In the genomic region with DNA sequence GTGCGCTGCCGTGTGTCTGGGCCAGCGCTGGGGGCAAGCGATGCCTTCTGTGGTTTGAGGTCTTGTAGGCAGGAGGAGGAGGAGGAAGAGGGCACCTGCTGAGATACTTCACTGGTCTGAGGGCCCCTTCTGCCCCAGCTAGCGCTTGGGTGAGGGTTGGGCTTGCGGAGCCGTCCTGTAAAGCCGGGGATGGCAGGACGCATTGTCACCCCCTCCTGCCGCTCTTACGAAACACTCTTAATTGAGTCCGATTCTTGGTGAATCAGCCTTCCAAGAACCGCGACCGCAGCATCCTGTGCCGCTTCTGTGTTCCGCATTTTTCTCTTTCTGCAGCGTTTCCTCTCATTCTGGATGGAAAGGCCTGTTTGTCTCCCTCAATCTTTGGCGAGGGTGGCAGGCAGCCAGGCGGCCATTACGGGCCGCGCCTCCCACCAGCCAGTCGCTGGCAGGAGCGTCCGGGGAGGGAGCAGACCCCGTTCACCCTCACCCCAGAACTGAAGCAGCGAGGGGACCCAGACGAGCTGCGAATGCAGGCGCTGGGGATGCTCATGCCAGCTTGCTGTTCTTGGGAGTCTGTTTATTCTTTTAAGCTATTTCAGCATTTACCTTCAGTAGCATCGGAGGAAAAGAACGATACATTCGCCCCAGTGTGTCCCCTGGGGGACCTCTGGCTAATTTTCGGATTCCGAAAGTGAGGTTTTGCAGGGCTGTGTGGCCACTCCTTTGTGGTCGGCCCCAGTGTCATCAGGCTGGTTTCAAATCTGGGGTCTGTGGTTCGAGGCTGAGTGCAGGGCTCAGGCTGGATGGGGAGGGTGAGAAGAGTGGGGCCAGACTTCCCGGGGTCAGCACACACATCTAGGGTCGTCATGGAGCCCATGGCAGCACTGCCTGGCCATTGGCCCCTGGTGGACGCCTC, we compare ENCODE assay signal across 8 cellular contexts.
DNase-seq lines count a peak whose midpoint lies in the region; ATAC-seq and TF ChIP-seq lines count a peak whose summit lies in the region.

No MANE protein-coding gene starts in this region.

- H3K36me3 Mint-ChIP-seq in activated CD4-positive, alpha-beta T cell treated with anti-CD3 and anti-CD28 coated beads for 36 hours (ENCODE audit: low read depth), result peaks cover 10% of the 10 kb centered on the region

- H3K4me1 Mint-ChIP-seq in activated CD4-positive, alpha-beta T cell treated with anti-CD3 and anti-CD28 coated beads for 36 hours, result peaks cover 87% of the 10 kb centered on the region

- H3K4me3 Mint-ChIP-seq in activated CD4-positive, alpha-beta T cell treated with anti-CD3 and anti-CD28 coated beads for 36 hours, result peak overlapping the region; percentile 75

- peaks cover 83% of the 10 kb centered on the region for H3K4me1 ChIP-seq in lower lobe of right lung

- POLR2A ChIA-PET in activated CD4-positive, alpha-beta T cell treated with anti-CD3 and anti-CD28 coated beads for 36 hours (lab: Charles Lee), result interaction anchor here (0.6 to 2.0 kb wide), 2 partner anchors 9 to 36 kb away, joined by 3 to 19 read pairs; no protein-coding TSS in a partner anchor

- H3K27ac Mint-ChIP-seq in activated CD4-positive, alpha-beta T cell treated with anti-CD3 and anti-CD28 coated beads for 36 hours, result peak overlapping the region; percentile 95

- no peak for TF ChIP-seq CTCF in lower lobe of right lung (IDR thresholded peaks at IDR 0.05)

- CTCF ChIA-PET in activated CD4-positive, alpha-beta T cell treated with anti-CD3 and anti-CD28 coated beads for 36 hours (lab: Charles Lee), result interaction anchor here (0.6 to 2.6 kb wide), 7 partner anchors 8 to 127 kb away, joined by 3 to 8 read pairs (median 4); no protein-coding TSS in a partner anchor

- peak; percentile 45 for ATAC-seq in GM18861 (IDR thresholded peaks at IDR 0.05; ENCODE audit: unreplicated experiment)
- peak; percentile 89 for ATAC-seq in activated CD4-positive, alpha-beta T cell treated with anti-CD3 and anti-CD28 coated beads for 36 hours
- peak; percentile 81 to 84 for ATAC-seq in lower lobe of right lung

- H3K36me3 ChIP-seq in lower lobe of right lung, result no peaks in the 10 kb centered on the region

- H3K9me3 Mint-ChIP-seq in activated CD4-positive, alpha-beta T cell treated with anti-CD3 and anti-CD28 coated beads for 36 hours (ENCODE audit: low read depth), result no peaks in the 10 kb centered on the region

- intact Hi-C loops in activated CD4-positive, alpha-beta T cell treated with anti-CD3 and anti-CD28 coated beads for 36 hours (cut with DNase I, micrococcal nuclease), result loop anchor here (1.0 to 5.0 kb wide), 7 partner anchors 9 to 291 kb away; a partner anchor contains a TSS
- intact Hi-C loops in lower lobe of right lung (cut with DNase I), result no loop called here

- peak; percentile 97 for DNase-seq in HS-5 (ENCODE audit: low read depth)
- DNase-seq in activated CD4-positive, alpha-beta T cell treated with anti-CD3 and anti-CD28 coated beads for 36 hours, result peak; percentile 94
- DNase-seq in central memory CD4-positive, alpha-beta T cell, result peak; percentile 79
- peak; percentile 89 for DNase-seq in lower lobe of right lung
- DNase-seq in stimulated activated CD4-positive, alpha-beta T cell treated with anti-CD3 and anti-CD28 coated beads, Interleukin-4, amount 100 ng/mL, for 48 hours (ENCODE audit: low read depth in 2 of 2), result peak; percentile 71 to 79
- no peak for DNase-seq in NCI-H2196 (lab: John Stamatoyannopoulos, UW; ENCODE audit: unreplicated experiment)
- no peak for DNase-seq in NCI-H2227 (lab: John Stamatoyannopoulos, UW; ENCODE audit: unreplicated experiment)

- H3K9me3 ChIP-seq in lower lobe of right lung, result no peaks in the 10 kb centered on the region

- no peaks in the 10 kb centered on the region for H3K27me3 ChIP-seq in lower lobe of right lung (ENCODE audit: low read depth)

- H3K27me3 Mint-ChIP-seq in activated CD4-positive, alpha-beta T cell treated with anti-CD3 and anti-CD28 coated beads for 36 hours, result no peaks in the 10 kb centered on the region

- peak overlapping the region; percentile 45 for H3K4me3 ChIP-seq in lower lobe of right lung

- peak overlapping the region; percentile 88 for H3K27ac ChIP-seq in lower lobe of right lung

Comparison
In these comparisons a context has a peak if more than half of its experiments do, and no peak if none do; other contexts are left out.
1. DNase-seq: peak in HS-5 (single experiment), activated CD4-positive, alpha-beta T cell treated with anti-CD3 and anti-CD28 coated beads for 36 hours (single experiment), central memory CD4-positive, alpha-beta T cell (single experiment), lower lobe of right lung (single experiment) and stimulated activated CD4-positive, alpha-beta T cell treated with anti-CD3 and anti-CD28 coated beads, Interleukin-4, amount 100 ng/mL, for 48 hours (2 of 2); none in NCI-H2196 (single experiment) and NCI-H2227 (single experiment).
2. Peak in every context shown above with its lines, with median percentiles within 50 percentile points of each other: ATAC-seq.